33 cellular contexts compared by ENCODE assay signal in the genomic region with DNA sequence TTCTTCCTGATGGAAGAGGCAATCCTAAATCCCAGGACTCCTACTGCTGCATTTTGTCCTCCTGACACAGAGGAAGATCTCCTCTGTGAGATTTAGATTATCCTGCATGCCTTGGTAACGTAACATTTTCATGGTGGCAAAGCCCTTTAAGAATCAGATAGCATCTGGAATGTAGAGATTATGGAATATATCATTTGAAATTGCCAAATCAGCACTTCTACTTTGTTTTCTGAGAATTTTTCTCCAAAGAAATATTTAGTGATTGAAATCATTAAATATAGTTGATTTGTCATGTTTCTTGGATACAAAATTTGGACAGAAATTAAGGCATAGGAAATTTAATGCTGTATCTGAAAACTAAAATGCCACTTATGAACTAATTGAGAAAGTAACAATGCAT.
"Had no signal": no experiment of that assay in that cellular context is flagged by ENCODE, and none has a peak within 500 bp of the region (broad histone marks: within the 10 kb centered on the region; RNA-seq: fewer than 3 reads in every experiment).

No MANE protein-coding gene starts in this region.

- H3K36me3 ChIP-seq: adrenal gland, brain microvascular endothelial cell, breast epithelium had no signal

- H3K27me3 ChIP-seq: adrenal gland, body of pancreas, brain microvascular endothelial cell, breast epithelium had no signal

- H3K9me3 ChIP-seq: adrenal gland, body of pancreas, breast epithelium had no signal

- H3K4me3 ChIP-seq: adrenal gland, body of pancreas, breast epithelium had no signal

- H3K27ac ChIP-seq: adrenal gland, body of pancreas, brain microvascular endothelial cell, breast epithelium, VCaP had no signal

- H3K4me1 ChIP-seq: adrenal gland, body of pancreas, breast epithelium had no signal

- FAIRE-seq: astrocyte, TTC549 had no signal

- ATAC-seq: activated CD8-positive, alpha-beta T cell treated with anti-CD3 and anti-CD28 coated beads for 36 hours; activated naive CD4-positive, alpha-beta T cell treated with anti-CD3 and anti-CD28 coated beads, Interleukin-2, amount 50 U/mL, for 72 hours; activated T-cell treated with anti-CD3 and anti-CD28 coated beads, Interleukin-2, amount 50 U/mL, for 4 hours; activated T-cell treated with anti-CD3 and anti-CD28 coated beads, Interleukin-2, amount 50 U/mL, for 72 hours; activated T-helper 17 cell treated with anti-CD3 and anti-CD28 coated beads, Interleukin-2, amount 50 U/mL, for 72 hours; body of pancreas had no signal

- DNase-seq: activated B cell treated with CpG ODN at 0.5 μM for 24 hours; activated CD4-positive, alpha-beta memory T cell treated with anti-CD3 and anti-CD28 coated beads for 36 hours; activated CD4-positive, alpha-beta T cell treated with anti-CD3 and anti-CD28 coated beads for 4 hours; activated CD4-positive, alpha-beta T cell treated with anti-CD3 and anti-CD28 coated beads, Interleukin-2, amount 10 ng/mL, durations not matched to agents 24 days and 14 days; activated CD4-positive, alpha-beta T cell treated with anti-CD3 and anti-CD28 coated beads, Interleukin-2, amount 50 U/mL, for 1 hour; activated CD4-positive, alpha-beta T cell treated with anti-CD3 and anti-CD28 coated beads, Interleukin-2, amount 50 U/mL, for 4 hours; activated CD4-positive, CD25-positive, alpha-beta regulatory T cell treated with anti-CD3 and anti-CD28 coated beads, Interleukin-2, amount 50 U/mL, for 72 hours; activated CD8-positive, alpha-beta memory T cell treated with anti-CD3 and anti-CD28 coated beads, Interleukin-2, amount 50 U/mL, for 4 hours; activated CD8-positive, alpha-beta T cell treated with anti-CD3 and anti-CD28 coated beads for 36 hours; activated effector memory CD4-positive, alpha-beta T cell treated with anti-CD3 and anti-CD28 coated beads, Interleukin-2, amount 50 U/mL, for 16 hours; activated gamma-delta T cell treated with Interleukin-2 at 50 U/mL for 16 hours; activated naive CD4-positive, alpha-beta T cell; activated naive CD4-positive, alpha-beta T cell treated with anti-CD3 and anti-CD28 coated beads for 36 hours; activated naive CD4-positive, alpha-beta T cell treated with anti-CD3 and anti-CD28 coated beads, Interleukin-2, amount 50 U/mL, for 16 hours; activated naive CD8-positive, alpha-beta T cell treated with anti-CD3 and anti-CD28 coated beads for 36 hours; activated T-cell treated with anti-CD3 and anti-CD28 coated beads for 4 hours; activated T-cell treated with anti-CD3 and anti-CD28 coated beads, Interleukin-2, amount 50 U/mL, for 1 hour; activated T-cell treated with anti-CD3 and anti-CD28 coated beads, Interleukin-2, amount 50 U/mL, for 4 hours; activated T-cell treated with anti-CD3 and anti-CD28 coated beads, Interleukin-2, amount 50 U/mL, for 72 hours; adrenal gland; amniotic stem cell; aorta; body of pancreas; brain microvascular endothelial cell; central memory CD4-positive, alpha-beta T cell; T-helper 2 cell; T-helper 9 cell had no signal
